In genomic region chr14:59394268-59394667, GRCh38 we compare ENCODE assay signal across 23 cellular contexts.
"Had no signal": no experiment of that assay in that cellular context is flagged by ENCODE, and none has a peak within 500 bp of the region (broad histone marks: within the 10 kb centered on the region; RNA-seq: fewer than 3 reads in every experiment).

No MANE protein-coding gene starts in this region.

- H3K9me3 ChIP-seq: body of pancreas, esophagus muscularis mucosa, lower lobe of right lung, sigmoid colon, thoracic aorta, vagina had no signal

- DNase-seq: activated B cell treated with CpG ODN at 0.5 μM for 24 hours; activated CD4-positive, alpha-beta T cell treated with anti-CD3 and anti-CD28 coated beads for 36 hours; activated CD4-positive, alpha-beta T cell treated with anti-CD3 and anti-CD28 coated beads, Interleukin-2, amount 50 U/mL, for 48 hours; activated CD8-positive, alpha-beta memory T cell treated with anti-CD3 and anti-CD28 coated beads, Interleukin-2, amount 50 U/mL, for 48 hours; activated effector memory CD4-positive, alpha-beta T cell treated with anti-CD3 and anti-CD28 coated beads, Interleukin-2, amount 50 U/mL, for 16 hours; activated naive CD4-positive, alpha-beta T cell treated with anti-CD3 and anti-CD28 coated beads, Interleukin-2, amount 10 ng/mL, durations not matched to agents 7 days and 5 days; activated T-cell treated with anti-CD3 and anti-CD28 coated beads, Interleukin-2, amount 50 U/mL, for 48 hours; body of pancreas; caudate nucleus; effector CD4-positive, alpha-beta T cell; lower lobe of right lung; naive B cell; retina; sigmoid colon; stimulated activated CD4-positive, alpha-beta T cell treated with anti-CD3 and anti-CD28 coated beads, Interleukin-15, amount 100 ng/mL, for 24 hours; stimulated activated CD4-positive, alpha-beta T cell treated with anti-CD3 and anti-CD28 coated beads, Interleukin-2, amount 100 ng/mL, for 48 hours; stimulated activated naive CD4-positive, alpha-beta T cell; T1000 had no signal

- H3K27me3 ChIP-seq: body of pancreas, esophagus muscularis mucosa, sigmoid colon, vagina had no signal

- H3K4me3 ChIP-seq: body of pancreas, esophagus muscularis mucosa, lower lobe of right lung, sigmoid colon, smooth muscle cell, thoracic aorta, vagina had no signal

- H3K36me3 ChIP-seq: esophagus muscularis mucosa, lower lobe of right lung, sigmoid colon, thoracic aorta, vagina had no signal

- H3K4me2 ChIP-seq: smooth muscle cell had no signal

- H3K4me1 ChIP-seq: body of pancreas, esophagus muscularis mucosa, lower lobe of right lung, sigmoid colon, vagina had no signal

- H3K27ac ChIP-seq: body of pancreas, esophagus muscularis mucosa, lower lobe of right lung, sigmoid colon, thoracic aorta, vagina had no signal

- ATAC-seq: activated CD4-positive, alpha-beta T cell treated with anti-CD3 and anti-CD28 coated beads for 36 hours; body of pancreas; left lobe of liver; lower lobe of right lung had no signal
